ENCODE assay signal across 1 cellular context in the genomic region with DNA sequence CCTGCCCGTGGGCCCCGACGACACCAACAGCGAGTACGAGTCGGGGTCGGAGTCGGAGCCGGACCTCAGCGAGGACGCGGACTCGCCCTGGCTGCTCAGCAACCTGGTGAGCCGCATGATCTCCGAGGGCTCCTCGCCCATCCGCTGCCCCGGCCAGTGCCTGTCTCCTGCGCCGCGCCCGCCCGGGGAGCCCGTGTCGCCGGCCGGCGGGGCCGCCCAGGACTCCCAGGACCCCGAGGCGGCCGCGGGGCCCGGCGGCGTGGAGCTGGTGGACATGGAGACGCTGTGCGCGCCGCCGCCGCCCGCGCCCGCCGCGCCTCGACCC.
TF ChIP-seq lines count a peak whose summit lies in the region.

No MANE protein-coding gene starts in this region.

TF ChIP-seq in GM23338, 12 proteins besides CTCF, POLR2A, EP300 and RAD21:
- TF ChIP-seq NANOG (IDR thresholded peaks at IDR 0.05; ENCODE audit: borderline replicate concordance) (no peak), EZH2phosphoT487 (IDR thresholded peaks at IDR 0.05; ENCODE audit: unreplicated experiment) (no peak), JUNB (IDR thresholded peaks at IDR 0.05; ENCODE audit: unreplicated experiment) (no peak), EZH2 (IDR thresholded peaks at IDR 0.05; ENCODE audit: low read depth, unreplicated experiment) (no peak), POLR2AphosphoS5 (IDR thresholded peaks at IDR 0.05; ENCODE audit: low read depth) (no peak), CREB1 (CRISPR knock-in tag; IDR thresholded peaks at IDR 0.05; ENCODE audit: low read depth) (no peak), ZNF114 (CRISPR knock-in tag; IDR thresholded peaks at IDR 0.05) (no peak), ZNF331 (CRISPR knock-in tag; IDR thresholded peaks at IDR 0.05; ENCODE audit: low read depth) (no peak), STAT1 (IDR thresholded peaks at IDR 0.05; ENCODE audit: unreplicated experiment) (no peak)
- TF ChIP-seq, protein P1, sequence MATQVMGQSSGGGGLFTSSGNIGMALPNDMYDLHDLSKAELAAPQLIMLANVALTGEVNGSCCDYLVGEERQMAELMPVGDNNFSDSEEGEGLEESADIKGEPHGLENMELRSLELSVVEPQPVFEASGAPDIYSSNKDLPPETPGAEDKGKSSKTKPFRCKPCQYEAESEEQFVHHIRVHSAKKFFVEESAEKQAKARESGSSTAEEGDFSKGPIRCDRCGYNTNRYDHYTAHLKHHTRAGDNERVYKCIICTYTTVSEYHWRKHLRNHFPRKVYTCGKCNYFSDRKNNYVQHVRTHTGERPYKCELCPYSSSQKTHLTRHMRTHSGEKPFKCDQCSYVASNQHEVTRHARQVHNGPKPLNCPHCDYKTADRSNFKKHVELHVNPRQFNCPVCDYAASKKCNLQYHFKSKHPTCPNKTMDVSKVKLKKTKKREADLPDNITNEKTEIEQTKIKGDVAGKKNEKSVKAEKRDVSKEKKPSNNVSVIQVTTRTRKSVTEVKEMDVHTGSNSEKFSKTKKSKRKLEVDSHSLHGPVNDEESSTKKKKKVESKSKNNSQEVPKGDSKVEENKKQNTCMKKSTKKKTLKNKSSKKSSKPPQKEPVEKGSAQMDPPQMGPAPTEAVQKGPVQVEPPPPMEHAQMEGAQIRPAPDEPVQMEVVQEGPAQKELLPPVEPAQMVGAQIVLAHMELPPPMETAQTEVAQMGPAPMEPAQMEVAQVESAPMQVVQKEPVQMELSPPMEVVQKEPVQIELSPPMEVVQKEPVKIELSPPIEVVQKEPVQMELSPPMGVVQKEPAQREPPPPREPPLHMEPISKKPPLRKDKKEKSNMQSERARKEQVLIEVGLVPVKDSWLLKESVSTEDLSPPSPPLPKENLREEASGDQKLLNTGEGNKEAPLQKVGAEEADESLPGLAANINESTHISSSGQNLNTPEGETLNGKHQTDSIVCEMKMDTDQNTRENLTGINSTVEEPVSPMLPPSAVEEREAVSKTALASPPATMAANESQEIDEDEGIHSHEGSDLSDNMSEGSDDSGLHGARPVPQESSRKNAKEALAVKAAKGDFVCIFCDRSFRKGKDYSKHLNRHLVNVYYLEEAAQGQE (IDR thresholded peaks at IDR 0.05; ENCODE audit: unreplicated experiment) = no peak
- TF ChIP-seq, protein P2, sequence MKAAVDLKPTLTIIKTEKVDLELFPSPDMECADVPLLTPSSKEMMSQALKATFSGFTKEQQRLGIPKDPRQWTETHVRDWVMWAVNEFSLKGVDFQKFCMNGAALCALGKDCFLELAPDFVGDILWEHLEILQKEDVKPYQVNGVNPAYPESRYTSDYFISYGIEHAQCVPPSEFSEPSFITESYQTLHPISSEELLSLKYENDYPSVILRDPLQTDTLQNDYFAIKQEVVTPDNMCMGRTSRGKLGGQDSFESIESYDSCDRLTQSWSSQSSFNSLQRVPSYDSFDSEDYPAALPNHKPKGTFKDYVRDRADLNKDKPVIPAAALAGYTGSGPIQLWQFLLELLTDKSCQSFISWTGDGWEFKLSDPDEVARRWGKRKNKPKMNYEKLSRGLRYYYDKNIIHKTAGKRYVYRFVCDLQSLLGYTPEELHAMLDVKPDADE (IDR thresholded peaks at IDR 0.05) = no peak
- TF ChIP-seq, protein P3, sequence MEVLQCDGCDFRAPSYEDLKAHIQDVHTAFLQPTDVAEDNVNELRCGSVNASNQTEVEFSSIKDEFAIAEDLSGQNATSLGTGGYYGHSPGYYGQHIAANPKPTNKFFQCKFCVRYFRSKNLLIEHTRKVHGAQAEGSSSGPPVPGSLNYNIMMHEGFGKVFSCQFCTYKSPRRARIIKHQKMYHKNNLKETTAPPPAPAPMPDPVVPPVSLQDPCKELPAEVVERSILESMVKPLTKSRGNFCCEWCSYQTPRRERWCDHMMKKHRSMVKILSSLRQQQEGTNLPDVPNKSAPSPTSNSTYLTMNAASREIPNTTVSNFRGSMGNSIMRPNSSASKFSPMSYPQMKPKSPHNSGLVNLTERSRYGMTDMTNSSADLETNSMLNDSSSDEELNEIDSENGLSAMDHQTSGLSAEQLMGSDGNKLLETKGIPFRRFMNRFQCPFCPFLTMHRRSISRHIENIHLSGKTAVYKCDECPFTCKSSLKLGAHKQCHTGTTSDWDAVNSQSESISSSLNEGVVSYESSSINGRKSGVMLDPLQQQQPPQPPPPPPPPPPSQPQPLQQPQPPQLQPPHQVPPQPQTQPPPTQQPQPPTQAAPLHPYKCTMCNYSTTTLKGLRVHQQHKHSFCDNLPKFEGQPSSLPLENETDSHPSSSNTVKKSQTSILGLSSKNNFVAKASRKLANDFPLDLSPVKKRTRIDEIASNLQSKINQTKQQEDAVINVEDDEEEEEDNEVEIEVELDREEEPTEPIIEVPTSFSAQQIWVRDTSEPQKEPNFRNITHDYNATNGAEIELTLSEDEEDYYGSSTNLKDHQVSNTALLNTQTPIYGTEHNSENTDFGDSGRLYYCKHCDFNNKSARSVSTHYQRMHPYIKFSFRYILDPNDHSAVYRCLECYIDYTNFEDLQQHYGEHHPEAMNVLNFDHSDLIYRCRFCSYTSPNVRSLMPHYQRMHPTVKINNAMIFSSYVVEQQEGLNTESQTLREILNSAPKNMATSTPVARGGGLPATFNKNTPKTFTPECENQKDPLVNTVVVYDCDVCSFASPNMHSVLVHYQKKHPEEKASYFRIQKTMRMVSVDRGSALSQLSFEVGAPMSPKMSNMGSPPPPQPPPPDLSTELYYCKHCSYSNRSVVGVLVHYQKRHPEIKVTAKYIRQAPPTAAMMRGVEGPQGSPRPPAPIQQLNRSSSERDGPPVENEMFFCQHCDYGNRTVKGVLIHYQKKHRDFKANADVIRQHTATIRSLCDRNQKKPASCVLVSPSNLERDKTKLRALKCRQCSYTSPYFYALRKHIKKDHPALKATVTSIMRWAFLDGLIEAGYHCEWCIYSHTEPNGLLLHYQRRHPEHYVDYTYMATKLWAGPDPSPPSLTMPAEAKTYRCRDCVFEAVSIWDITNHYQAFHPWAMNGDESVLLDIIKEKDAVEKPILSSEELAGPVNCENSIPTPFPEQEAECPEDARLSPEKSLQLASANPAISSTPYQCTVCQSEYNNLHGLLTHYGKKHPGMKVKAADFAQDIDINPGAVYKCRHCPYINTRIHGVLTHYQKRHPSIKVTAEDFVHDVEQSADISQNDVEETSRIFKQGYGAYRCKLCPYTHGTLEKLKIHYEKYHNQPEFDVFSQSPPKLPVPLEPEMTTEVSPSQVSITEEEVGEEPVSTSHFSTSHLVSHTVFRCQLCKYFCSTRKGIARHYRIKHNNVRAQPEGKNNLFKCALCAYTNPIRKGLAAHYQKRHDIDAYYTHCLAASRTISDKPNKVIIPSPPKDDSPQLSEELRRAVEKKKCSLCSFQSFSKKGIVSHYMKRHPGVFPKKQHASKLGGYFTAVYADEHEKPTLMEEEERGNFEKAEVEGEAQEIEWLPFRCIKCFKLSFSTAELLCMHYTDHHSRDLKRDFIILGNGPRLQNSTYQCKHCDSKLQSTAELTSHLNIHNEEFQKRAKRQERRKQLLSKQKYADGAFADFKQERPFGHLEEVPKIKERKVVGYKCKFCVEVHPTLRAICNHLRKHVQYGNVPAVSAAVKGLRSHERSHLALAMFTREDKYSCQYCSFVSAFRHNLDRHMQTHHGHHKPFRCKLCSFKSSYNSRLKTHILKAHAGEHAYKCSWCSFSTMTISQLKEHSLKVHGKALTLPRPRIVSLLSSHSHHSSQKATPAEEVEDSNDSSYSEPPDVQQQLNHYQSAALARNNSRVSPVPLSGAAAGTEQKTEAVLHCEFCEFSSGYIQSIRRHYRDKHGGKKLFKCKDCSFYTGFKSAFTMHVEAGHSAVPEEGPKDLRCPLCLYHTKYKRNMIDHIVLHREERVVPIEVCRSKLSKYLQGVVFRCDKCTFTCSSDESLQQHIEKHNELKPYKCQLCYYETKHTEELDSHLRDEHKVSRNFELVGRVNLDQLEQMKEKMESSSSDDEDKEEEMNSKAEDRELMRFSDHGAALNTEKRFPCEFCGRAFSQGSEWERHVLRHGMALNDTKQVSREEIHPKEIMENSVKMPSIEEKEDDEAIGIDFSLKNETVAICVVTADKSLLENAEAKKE (CRISPR knock-in tag; IDR thresholded peaks at IDR 0.05) = no peak
